27 cellular contexts compared by ENCODE assay signal in the genomic region with DNA sequence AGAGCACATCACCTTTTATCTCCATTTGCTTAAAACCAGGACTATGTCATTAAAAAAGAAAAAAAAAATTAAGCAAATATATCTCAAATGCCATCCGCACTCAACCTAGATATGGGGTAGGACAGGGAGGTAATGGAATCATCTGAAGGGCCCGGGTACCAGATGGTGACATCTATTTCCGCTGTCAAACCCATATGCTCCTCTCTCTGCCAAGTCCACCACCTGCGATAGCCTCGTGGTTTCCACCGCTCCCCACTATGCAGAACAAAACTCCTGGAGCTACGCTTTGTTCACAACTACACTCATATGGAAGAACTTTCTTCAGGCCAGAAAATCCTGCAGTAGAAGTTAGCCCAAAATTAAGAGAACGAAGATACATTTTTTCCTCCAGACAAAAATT. TPM values are rescaled to one million over a fixed set of nuclear protein-coding genes. Genes with fewer than 3 reads are reported as not detected.
"Had no signal": no experiment of that assay in that cellular context is flagged by ENCODE, and none has a peak within 500 bp of the region (broad histone marks: within the 10 kb centered on the region; RNA-seq: fewer than 3 reads in every experiment).

No MANE protein-coding gene starts in this region.

- H3K9me3 ChIP-seq: esophagus squamous epithelium, gastroesophageal sphincter, heart right ventricle, left ventricle myocardium inferior, sigmoid colon, stomach, testis had no signal

- ATAC-seq: activated CD4-positive, alpha-beta T cell treated with anti-CD3 and anti-CD28 coated beads for 36 hours; activated naive CD8-positive, alpha-beta T cell treated with anti-CD3 and anti-CD28 coated beads, Interleukin-2, amount 50 U/mL, for 24 hours; activated T-cell treated with anti-CD3 and anti-CD28 coated beads, Interleukin-2, amount 50 U/mL, for 72 hours; gastroesophageal sphincter; heart right ventricle; naive thymus-derived CD8-positive, alpha-beta T cell; stimulated activated memory B cell treated with anti-CD40 and anti-IgM and Interleukin-4, amounts not matched to agents 10 μg/mL and 1 μg/mL and 100 μg/mL, for 72 hours; T-helper 17 cell had no signal

- H3K4me3 ChIP-seq: coronary artery, esophagus squamous epithelium, gastroesophageal sphincter, heart right ventricle, left ventricle myocardium inferior, neural progenitor cell, sigmoid colon, smooth muscle cell, stomach, testis had no signal

- H3K27ac ChIP-seq: brain microvascular endothelial cell, coronary artery, esophagus squamous epithelium, gastroesophageal sphincter, heart right ventricle, left ventricle myocardium inferior, neural progenitor cell, sigmoid colon, stomach, testis had no signal

- H3K4me1 Mint-ChIP-seq: activated B cell treated with CpG ODN at 0.5 μM for 24 hours; activated CD4-positive, alpha-beta T cell treated with anti-CD3 and anti-CD28 coated beads for 36 hours; activated naive CD8-positive, alpha-beta T cell treated with anti-CD3 and anti-CD28 coated beads, Interleukin-2, amount 50 U/mL, for 24 hours; naive thymus-derived CD8-positive, alpha-beta T cell; stimulated activated memory B cell treated with anti-CD40 and anti-IgM and Interleukin-4, amounts not matched to agents 10 μg/mL and 1 μg/mL and 100 μg/mL, for 72 hours had no signal

- H3K27me3 ChIP-seq: brain microvascular endothelial cell, esophagus squamous epithelium, gastroesophageal sphincter, heart right ventricle, neural progenitor cell, sigmoid colon, stomach, testis had no signal

- H3K4me1 ChIP-seq: esophagus squamous epithelium, gastroesophageal sphincter, heart right ventricle, left ventricle myocardium inferior, sigmoid colon, stomach, testis had no signal

- H2AFZ ChIP-seq: neural progenitor cell had no signal

- H3K27ac Mint-ChIP-seq: activated B cell treated with CpG ODN at 0.5 μM for 24 hours; activated CD4-positive, alpha-beta T cell treated with anti-CD3 and anti-CD28 coated beads for 36 hours; activated naive CD8-positive, alpha-beta T cell treated with anti-CD3 and anti-CD28 coated beads, Interleukin-2, amount 50 U/mL, for 24 hours; activated T-cell treated with anti-CD3 and anti-CD28 coated beads, Interleukin-2, amount 50 U/mL, for 72 hours; endodermal cell; naive thymus-derived CD8-positive, alpha-beta T cell; neural progenitor cell; stimulated activated memory B cell treated with anti-CD40 and anti-IgM and Interleukin-4, amounts not matched to agents 10 μg/mL and 1 μg/mL and 100 μg/mL, for 72 hours; T-helper 17 cell had no signal

- H3K9me3 Mint-ChIP-seq: activated B cell treated with CpG ODN at 0.5 μM for 24 hours; activated naive CD8-positive, alpha-beta T cell treated with anti-CD3 and anti-CD28 coated beads, Interleukin-2, amount 50 U/mL, for 24 hours; activated T-cell treated with anti-CD3 and anti-CD28 coated beads, Interleukin-2, amount 50 U/mL, for 72 hours; endodermal cell; naive thymus-derived CD8-positive, alpha-beta T cell; neural progenitor cell; stimulated activated memory B cell treated with anti-CD40 and anti-IgM and Interleukin-4, amounts not matched to agents 10 μg/mL and 1 μg/mL and 100 μg/mL, for 72 hours had no signal

- DNase-seq: activated B cell treated with CpG ODN at 0.5 μM for 24 hours; activated CD4-positive, alpha-beta T cell treated with anti-CD3 and anti-CD28 coated beads for 36 hours; activated CD4-positive, alpha-beta T cell treated with anti-CD3 and anti-CD28 coated beads, Interleukin-2, amount 50 U/mL, for 4 hours; activated CD8-positive, alpha-beta memory T cell treated with anti-CD3 and anti-CD28 coated beads, Interleukin-2, amount 50 U/mL, for 48 hours; activated effector memory CD4-positive, alpha-beta T cell treated with anti-CD3 and anti-CD28 coated beads, Interleukin-2, amount 50 U/mL, for 16 hours; activated naive CD4-positive, alpha-beta T cell treated with anti-CD3 and anti-CD28 coated beads, Interleukin-2, amount 50 U/mL, for 16 hours; activated naive CD8-positive, alpha-beta T cell treated with anti-CD3 and anti-CD28 coated beads, Interleukin-2, amount 50 U/mL, for 24 hours; activated T-cell treated with anti-CD3 and anti-CD28 coated beads, Interleukin-2, amount 50 U/mL, for 72 hours; central memory CD4-positive, alpha-beta T cell; endodermal cell; esophagus squamous epithelium; heart right ventricle; left ventricle myocardium inferior; naive thymus-derived CD8-positive, alpha-beta T cell; sigmoid colon; stimulated activated CD4-positive, alpha-beta T cell treated with anti-CD3 and anti-CD28 coated beads, Interleukin-15, amount 100 ng/mL, for 24 hours; stomach; SW 1271; T-helper 17 cell; testis; trophoblast cell had no signal

- H3K4me3 Mint-ChIP-seq: activated B cell treated with CpG ODN at 0.5 μM for 24 hours; activated CD4-positive, alpha-beta T cell treated with anti-CD3 and anti-CD28 coated beads for 36 hours; activated naive CD8-positive, alpha-beta T cell treated with anti-CD3 and anti-CD28 coated beads, Interleukin-2, amount 50 U/mL, for 24 hours; activated T-cell treated with anti-CD3 and anti-CD28 coated beads, Interleukin-2, amount 50 U/mL, for 72 hours; endodermal cell; naive thymus-derived CD8-positive, alpha-beta T cell; neural progenitor cell; stimulated activated memory B cell treated with anti-CD40 and anti-IgM and Interleukin-4, amounts not matched to agents 10 μg/mL and 1 μg/mL and 100 μg/mL, for 72 hours; T-helper 17 cell had no signal

- H3K9ac ChIP-seq: neural progenitor cell had no signal

- H3K36me3 ChIP-seq: brain microvascular endothelial cell, esophagus squamous epithelium, heart right ventricle, left ventricle myocardium inferior, neural progenitor cell had no signal

- H3K4me2 ChIP-seq: smooth muscle cell had no signal

- H3K36me3 Mint-ChIP-seq: naive thymus-derived CD8-positive, alpha-beta T cell; stimulated activated memory B cell treated with anti-CD40 and anti-IgM and Interleukin-4, amounts not matched to agents 10 μg/mL and 1 μg/mL and 100 μg/mL, for 72 hours had no signal

RNA-seq across cellular contexts. Expression of a gene that starts 31.4 kb away (rescaled TPM):
- total RNA-seq: naive thymus-derived CD8-positive, alpha-beta T cell had no signal
